In genomic region chr20:63882257-63883208, GRCh38 we compare ENCODE assay signal across 1 cellular context.
TF ChIP-seq lines count a peak whose summit lies in the region.

No MANE protein-coding gene starts in this region.

TF ChIP-seq in WTC11, 78 proteins besides CTCF, POLR2A, EP300 and RAD21 (continued from another document):
- TF ChIP-seq AFF4 (CRISPR knock-in tag; IDR thresholded peaks at IDR 0.05; ENCODE audit: borderline replicate concordance), result no peak
